1 cellular context compared by ENCODE assay signal in the genomic region with DNA sequence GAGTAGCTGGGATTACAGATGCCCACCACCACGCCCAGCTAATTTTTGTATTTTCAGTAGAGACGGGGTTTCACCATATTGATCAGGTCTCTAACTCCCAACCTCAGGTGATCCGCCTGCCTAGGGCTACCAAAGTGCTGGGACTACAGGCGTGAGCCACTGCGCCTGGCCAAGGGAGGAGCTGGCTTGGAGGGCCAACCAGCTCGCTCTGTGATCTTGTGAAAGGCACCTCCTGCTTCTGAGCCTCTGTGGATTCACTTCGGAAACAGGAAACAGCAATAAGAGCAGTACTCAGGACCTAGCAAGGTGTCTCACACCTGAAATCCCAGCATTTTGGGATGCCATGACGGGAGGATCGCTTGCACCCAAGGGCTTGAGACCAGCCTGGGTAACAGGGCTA.
TF ChIP-seq lines count a peak whose summit lies in the region.

No MANE protein-coding gene starts in this region.

TF ChIP-seq in WTC11, 78 proteins besides CTCF, POLR2A, EP300 and RAD21 (continued from another document):
- no peak for TF ChIP-seq PRDM15 (CRISPR knock-in tag; IDR thresholded peaks at IDR 0.05)
- TF ChIP-seq ELF4 (CRISPR knock-in tag; IDR thresholded peaks at IDR 0.05; ENCODE audit: low read depth), result no peak
- TF ChIP-seq FOXP1 (CRISPR knock-in tag; IDR thresholded peaks at IDR 0.05; ENCODE audit: borderline replicate concordance), result no peak
- TF ChIP-seq NR2C2 (CRISPR knock-in tag; IDR thresholded peaks at IDR 0.05), result no peak
- no peak for TF ChIP-seq TEAD4 (CRISPR knock-in tag; IDR thresholded peaks at IDR 0.05)
- TF ChIP-seq CREB1 (CRISPR knock-in tag; IDR thresholded peaks at IDR 0.05), result no peak
- TF ChIP-seq, protein P1, sequence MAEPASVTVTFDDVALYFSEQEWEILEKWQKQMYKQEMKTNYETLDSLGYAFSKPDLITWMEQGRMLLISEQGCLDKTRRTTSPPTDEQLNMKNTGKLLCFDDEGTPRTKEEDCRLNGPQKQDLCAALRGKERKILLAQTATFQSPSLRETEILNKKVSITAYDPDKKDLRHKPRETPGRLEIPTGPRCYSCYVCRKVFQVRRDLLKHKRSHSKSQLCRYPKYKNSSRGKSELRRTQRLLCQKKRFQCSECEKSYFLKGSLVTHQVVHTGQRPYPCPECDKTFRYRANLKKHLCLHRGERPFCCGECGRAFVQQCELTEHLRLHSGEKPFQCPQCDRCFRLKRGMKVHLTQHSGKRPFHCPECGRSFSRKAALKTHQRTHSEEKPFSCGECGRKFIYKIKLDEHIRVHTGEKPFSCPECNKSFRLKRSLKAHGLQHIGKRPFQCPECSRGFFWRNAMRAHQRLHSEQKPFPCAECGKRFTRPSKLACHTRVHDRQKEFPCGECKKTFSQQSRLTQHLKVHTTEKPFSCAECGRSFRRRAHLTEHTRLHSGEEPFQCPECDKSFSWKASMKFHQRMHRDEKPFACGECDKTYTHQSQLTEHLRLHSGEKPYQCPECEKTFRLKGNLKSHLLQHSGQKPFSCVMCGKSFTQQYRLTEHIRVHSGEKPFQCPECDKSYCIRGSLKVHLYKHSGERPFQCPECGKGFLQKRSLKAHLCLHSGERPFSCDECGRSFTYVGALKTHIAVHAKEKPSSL (CRISPR knock-in tag; conservative IDR thresholded peaks at IDR 0.05), result no peak
- TF ChIP-seq E2F1 (CRISPR knock-in tag; IDR thresholded peaks at IDR 0.05), result no peak
- TF ChIP-seq ETV6 (CRISPR knock-in tag; IDR thresholded peaks at IDR 0.05), result no peak
